25 cellular contexts compared by ENCODE assay signal in the genomic region with DNA sequence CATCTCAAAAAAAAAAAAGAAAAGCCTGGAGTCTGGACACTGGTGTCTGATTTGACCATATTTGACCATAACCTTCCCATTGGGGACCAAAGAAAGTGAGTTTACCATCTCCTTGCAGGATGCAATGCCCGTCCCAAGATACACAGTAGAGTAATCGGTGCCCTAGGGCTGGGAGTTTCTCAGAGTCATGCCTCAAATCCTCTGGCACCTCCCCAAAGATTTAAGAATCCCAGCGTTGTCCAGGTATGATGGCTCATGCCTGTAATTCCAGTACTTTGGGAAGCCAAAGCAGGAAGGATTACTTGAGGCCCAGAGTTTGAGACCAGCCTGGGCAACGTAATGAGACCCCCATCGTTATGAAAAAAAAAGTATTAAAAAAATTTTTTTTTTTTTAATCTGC. TPM values are rescaled to one million over a fixed set of nuclear protein-coding genes. Genes with fewer than 3 reads are reported as not detected.
A peak's percentile ranks its signal among the peaks of the same experiment; 100 is the strongest.
DNase-seq lines count a peak whose midpoint lies in the region; ATAC-seq and TF ChIP-seq lines count a peak whose summit lies in the region.
"Had no signal": no experiment of that assay in that cellular context is flagged by ENCODE, and none has a peak within 500 bp of the region (broad histone marks: within the 10 kb centered on the region; RNA-seq: fewer than 3 reads in every experiment).

No MANE protein-coding gene starts in this region.

- in situ Hi-C loops in mammary epithelial cell (cut with MboI; ENCODE audit: low sequenced_read_pairs in 2 of 2): loop anchor here in 1 of 2 donors (10.0 kb wide), 3 partner anchors 47 to 93 kb away; partner anchors contain the start of genes KIAA0753 and TXNDC17

- intact Hi-C loops in mammary epithelial cell (cut with micrococcal nuclease): no loop called here

- H3K4me3 Mint-ChIP-seq in activated T-cell treated with anti-CD3 and anti-CD28 coated beads, Interleukin-2, amount 50 U/mL, for 4 hours: no peak overlapping the region
- H3K4me3 Mint-ChIP-seq: central memory CD8-positive, alpha-beta T cell; endodermal cell; neural crest cell; T-helper 17 cell had no signal

- H3K9ac ChIP-seq in mammary epithelial cell (ENCODE audit: insufficient read depth, low read length): no peak overlapping the region
- no peak overlapping the region for H3K9ac ChIP-seq in stomach smooth muscle (ENCODE audit: low read length in 2 of 2)
- H3K9ac ChIP-seq: GM23248 had no signal

- peaks cover 7% of the 10 kb centered on the region for H3K79me2 ChIP-seq in mammary epithelial cell (ENCODE audit: insufficient read depth, low read length)
- no peaks in the 10 kb centered on the region for H3K79me2 ChIP-seq in hepatocyte

- no peaks in the 10 kb centered on the region for H3K9me3 Mint-ChIP-seq in activated T-cell treated with anti-CD3 and anti-CD28 coated beads, Interleukin-2, amount 50 U/mL, for 4 hours
- H3K9me3 Mint-ChIP-seq: central memory CD8-positive, alpha-beta T cell; endodermal cell; neural crest cell had no signal

- H3K4me1 Mint-ChIP-seq in activated T-cell treated with anti-CD3 and anti-CD28 coated beads, Interleukin-2, amount 50 U/mL, for 4 hours (ENCODE audit: low read depth): peaks cover 16% of the 10 kb centered on the region

- H3K4me3 ChIP-seq in mammary epithelial cell (replicated peaks in 1 of 3; ENCODE audit: insufficient read depth in 1 of 3, low read depth in 2 of 3, low read length in 3 of 3) (no peak overlapping the region), hepatocyte (no peak overlapping the region), stomach smooth muscle (ENCODE audit: low read length in 2 of 2) (no peak overlapping the region)
- H3K4me3 ChIP-seq: GM23248, ovary had no signal

- TF ChIP-seq CTCF in C4-2B (conservative IDR thresholded peaks at IDR 0.05): no peak
- no peak for TF ChIP-seq CTCF in mammary epithelial cell (conservative IDR thresholded peaks at IDR 0.05 in 1 of 2, IDR thresholded peaks at IDR 0.05 in 1 of 2; ENCODE audit: extremely low read depth in 1 of 2, insufficient read depth in 1 of 2, low read depth in 1 of 2, low read length in 2 of 2)
- no peak for TF ChIP-seq CTCF in hepatocyte (IDR thresholded peaks at IDR 0.05; ENCODE audit: poor library complexity)

- WGBS in mammary epithelial cell (ENCODE audit: low coverage, missing lambda C conversion rate): 38% methylated on average over 4 of the region's 5 CpGs
- 82% methylated on average over 5 of the region's 5 CpGs for WGBS in hepatocyte (ENCODE audit: low lambda C conversion rate, missing lambda C conversion rate)

- BruUV-seq in mammary epithelial cell (replicated peaks; lab: Mats Ljungman, UMichigan): no TSS peak

- no peaks in the 10 kb centered on the region for H3K27me3 ChIP-seq in mammary epithelial cell (ENCODE audit: insufficient read depth, low read length)
- peaks cover 20% of the 10 kb centered on the region for H3K27me3 ChIP-seq in hepatocyte
- peaks cover 2 to 9% of the 10 kb centered on the region in 2 donors for H3K27me3 ChIP-seq in stomach smooth muscle (ENCODE audit: control insufficient read depth in 1 of 2, insufficient read depth in 2 of 2, low read length in 2 of 2)
- H3K27me3 ChIP-seq: ovary had no signal

- no peaks in the 10 kb centered on the region for H3K9me3 ChIP-seq in mammary epithelial cell (replicated peaks; ENCODE audit: insufficient read depth, low read length)
- H3K9me3 ChIP-seq in hepatocyte (ENCODE audit: low read depth): no peaks in the 10 kb centered on the region
- H3K9me3 ChIP-seq in stomach smooth muscle (ENCODE audit: control insufficient read depth in 2 of 2, low read length in 2 of 2): no peaks in the 10 kb centered on the region
- H3K9me3 ChIP-seq: ovary had no signal

- dilution Hi-C loops in mammary epithelial cell (cut with HindIII; ENCODE audit: low sequenced_read_pairs): loop anchor here (5.0 kb wide), 3 partner anchors 44 to 79 kb away; no protein-coding TSS in a partner anchor

- CTCF ChIA-PET in mammary epithelial cell (lab: Charles Lee; ENCODE audit: low non-redundant PET): no interaction called here

- no peak for ATAC-seq in GM21423 (IDR thresholded peaks at IDR 0.05; ENCODE audit: unreplicated experiment)
- ATAC-seq in activated T-cell treated with anti-CD3 and anti-CD28 coated beads, Interleukin-2, amount 50 U/mL, for 4 hours: no peak
- ATAC-seq: activated CD4-positive, CD25-positive, alpha-beta regulatory T cell treated with anti-CD3 and anti-CD28 coated beads, Interleukin-2, amount 50 U/mL, for 24 hours; SK-N-SH treated with all-trans-retinoic acid at 6 μM for 48 hours; stimulated activated naive CD8-positive, alpha-beta T cell treated with anti-CD3 and anti-CD28 coated beads, Interleukin-15, Interleukin-2, amounts not matched to agents 100 U/mL and 50 U/mL, for 24 hours; T-helper 17 cell had no signal

- H4K20me1 ChIP-seq in mammary epithelial cell (ENCODE audit: insufficient read depth, low read length) (no peaks in the 10 kb centered on the region), hepatocyte (ENCODE audit: insufficient read depth, poor library complexity, severe bottlenecking) (no peaks in the 10 kb centered on the region)

- H3K36me3 Mint-ChIP-seq in activated T-cell treated with anti-CD3 and anti-CD28 coated beads, Interleukin-2, amount 50 U/mL, for 4 hours (ENCODE audit: insufficient read depth): no peaks in the 10 kb centered on the region

- H3K4me1 ChIP-seq in mammary epithelial cell (ENCODE audit: insufficient read depth, low read length) (peaks cover 36% of the 10 kb centered on the region), hepatocyte (ENCODE audit: insufficient read depth) (peaks cover 35% of the 10 kb centered on the region), stomach smooth muscle (ENCODE audit: control insufficient read depth, insufficient read depth, low read length) (peaks cover 79% of the 10 kb centered on the region)

- peaks cover 25% of the 10 kb centered on the region for H3K27me3 Mint-ChIP-seq in activated T-cell treated with anti-CD3 and anti-CD28 coated beads, Interleukin-2, amount 50 U/mL, for 4 hours (ENCODE audit: low read depth)

- DNase-seq in mammary epithelial cell: peak; percentile 55
- no peak for DNase-seq in hepatocyte (ENCODE audit: low spot score)
- no peak for DNase-seq in activated T-cell treated with anti-CD3 and anti-CD28 coated beads, Interleukin-2, amount 50 U/mL, for 4 hours
- no peak for DNase-seq in NCI-H446 (lab: John Stamatoyannopoulos, UW)
- no peak for DNase-seq in HCEC 1CT
- DNase-seq: 8988T; activated CD4-positive, alpha-beta T cell treated with anti-CD3 and anti-CD28 coated beads, Interleukin-2, amount 50 U/mL, for 4 hours; activated naive CD4-positive, alpha-beta T cell; dermis blood vessel endothelial cell; endodermal cell; GM23248; IMR-90; mesenchymal stem cell; NCI-H82; ovary; RPMI8226; stimulated activated naive CD8-positive, alpha-beta T cell treated with anti-CD3 and anti-CD28 coated beads, Interleukin-15, Interleukin-2, amounts not matched to agents 100 U/mL and 50 U/mL, for 24 hours; T-helper 17 cell had no signal

- no peaks in the 10 kb centered on the region for H3K36me3 ChIP-seq in mammary epithelial cell (ENCODE audit: insufficient read depth, low read length)
- H3K36me3 ChIP-seq in hepatocyte (replicated peaks; ENCODE audit: insufficient read depth, low read depth): no peaks in the 10 kb centered on the region
- no peaks in the 10 kb centered on the region for H3K36me3 ChIP-seq in stomach smooth muscle (ENCODE audit: control insufficient read depth in 2 of 2, insufficient read depth in 2 of 2, low read length in 2 of 2)
- H3K36me3 ChIP-seq: ovary had no signal

- H3K9me2 ChIP-seq in hepatocyte (replicated peaks; ENCODE audit: insufficient read depth): no peaks in the 10 kb centered on the region

- no peak overlapping the region for H3K4me2 ChIP-seq in mammary epithelial cell (ENCODE audit: insufficient read depth, low read depth, low read length)
- H3K4me2 ChIP-seq in hepatocyte: no peak overlapping the region

- H3K27ac ChIP-seq in C4-2B: peak overlapping the region; percentile 71
- H3K27ac ChIP-seq in mammary epithelial cell (ENCODE audit: insufficient read depth, low read depth, low read length): peak overlapping the region; percentile 77
- peak overlapping the region; percentile 84 for H3K27ac ChIP-seq in hepatocyte
- H3K27ac ChIP-seq in stomach smooth muscle (ENCODE audit: low read length): peak overlapping the region; percentile 93
- H3K27ac ChIP-seq: GM23248 had no signal

- H2AFZ ChIP-seq in mammary epithelial cell (ENCODE audit: low read depth, low read length) (no peak overlapping the region), hepatocyte (no peak overlapping the region)
- H2AFZ ChIP-seq: GM23248 had no signal

RNA-seq across cellular contexts. Expression of gene PITPNM3, which starts 5.0 kb away (rescaled TPM):
- total RNA-seq in mammary epithelial cell (10 to 100 TPM; 13.3 to 16.5 TPM), hepatocyte (1.5 and 1.6 TPM in 2 replicates)
- polyA plus RNA-seq in mammary epithelial cell (8.2 TPM), hepatocyte (2.0 and 2.1 TPM in 2 replicates)
- polyA minus RNA-seq in mammary epithelial cell: 24.1 TPM
- under 1 TPM; 0.33 to 0.58 (median 0.56) TPM for total RNA-seq in activated T-cell treated with anti-CD3 and anti-CD28 coated beads, Interleukin-2, amount 50 U/mL, for 4 hours
